Comparison of ENCODE assay signal across 2 cellular contexts in genomic region chr1:44218503-44219300, GRCh38.
TF ChIP-seq lines count a peak whose summit lies in the region.

No MANE protein-coding gene starts in this region.

TF ChIP-seq in IMR-90, 13 proteins besides CTCF, POLR2A, EP300 and RAD21:
- TF ChIP-seq USF2 (IDR thresholded peaks at IDR 0.05; ENCODE audit: low read depth, low read length), result no peak
- TF ChIP-seq ELK1 (IDR thresholded peaks at IDR 0.05; ENCODE audit: borderline replicate concordance, low read depth, low read length), result no peak
- no peak for TF ChIP-seq MAFK (IDR thresholded peaks at IDR 0.05; ENCODE audit: low read depth, low read length)
- no peak for TF ChIP-seq CEBPB (IDR thresholded peaks at IDR 0.05; ENCODE audit: low read depth, low read length)
- no peak for TF ChIP-seq MAZ (IDR thresholded peaks at IDR 0.05; ENCODE audit: borderline replicate concordance, low read depth, low read length)
- TF ChIP-seq CHD1 (IDR thresholded peaks at IDR 0.05; ENCODE audit: low read depth, low read length), result no peak
- TF ChIP-seq FOS (IDR thresholded peaks at IDR 0.05; ENCODE audit: low read depth, low read length), result no peak
- no peak for TF ChIP-seq SMC3 (IDR thresholded peaks at IDR 0.05; ENCODE audit: low read depth, low read length)
- no peak for TF ChIP-seq BHLHE40 (IDR thresholded peaks at IDR 0.05; ENCODE audit: low read depth, low read length)
- no peak for TF ChIP-seq NFE2L2 (IDR thresholded peaks at IDR 0.05; ENCODE audit: low read depth, low read length)
- no peak for TF ChIP-seq RCOR1 (IDR thresholded peaks at IDR 0.05; ENCODE audit: insufficient replicate concordance, low read length)
- TF ChIP-seq RFX5 (IDR thresholded peaks at IDR 0.05; ENCODE audit: low read depth, low read length), result no peak
- TF ChIP-seq MXI1 (IDR thresholded peaks at IDR 0.05; ENCODE audit: borderline replicate concordance, low read depth, low read length), result no peak
TF ChIP-seq in IMR-90: peak in this region for 0.

TF ChIP-seq in H1, 55 proteins besides CTCF, POLR2A, EP300 and RAD21:
- TF ChIP-seq SRF (IDR thresholded peaks at IDR 0.05; ENCODE audit: low read depth, low read length) (no peak), POLR2AphosphoS5 (IDR thresholded peaks at IDR 0.05; ENCODE audit: low read depth, low read length) (0 out of 2 replicates have a peak, but pooled peaks have one; percentile 28)
